ENCODE assay signal across 8 cellular contexts in the genomic region with DNA sequence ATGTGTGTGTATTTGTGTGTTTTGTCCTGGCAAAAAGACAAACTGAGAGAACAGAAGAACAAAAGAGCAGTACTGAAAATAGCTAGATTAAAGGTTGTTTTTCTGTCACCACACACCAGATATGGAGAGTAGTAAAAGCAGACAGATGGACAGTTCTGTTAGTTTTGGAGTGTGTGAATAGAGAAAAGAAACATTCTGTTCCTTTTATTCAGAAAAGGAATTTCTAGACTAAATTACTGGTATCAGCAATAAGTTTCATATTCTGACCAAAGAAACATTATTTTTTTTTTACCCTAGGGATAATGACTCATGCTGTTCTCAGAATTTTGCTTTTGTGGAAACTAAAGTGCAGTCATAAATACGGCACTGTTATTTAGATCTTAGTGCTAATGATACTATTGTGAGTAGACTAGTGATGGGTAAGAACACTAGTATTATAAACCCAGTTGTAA. TPM values are rescaled to one million over a fixed set of nuclear protein-coding genes. Genes with fewer than 3 reads are reported as not detected.
DNase-seq lines count a peak whose midpoint lies in the region; ATAC-seq and TF ChIP-seq lines count a peak whose summit lies in the region.

No MANE protein-coding gene starts in this region.

- H3K27me3 ChIP-seq in fibroblast of lung (ENCODE audit: control insufficient read depth, insufficient read depth, low read length), result no peaks in the 10 kb centered on the region
- no peaks in the 10 kb centered on the region for H3K27me3 ChIP-seq in subcutaneous abdominal adipose tissue (ENCODE audit: control insufficient read depth in 5 of 5, insufficient read depth in 4 of 5, low read length in 5 of 5)

- no peak overlapping the region for H3K9ac ChIP-seq in fibroblast of lung (ENCODE audit: insufficient read depth, low read length)
- H3K9ac ChIP-seq in subcutaneous abdominal adipose tissue (ENCODE audit: low read length in 5 of 5), result peak overlapping the region in 1 of 5 donors; percentile 32

- H3K79me2 ChIP-seq in fibroblast of lung (ENCODE audit: control insufficient read depth, insufficient read depth, low read length), result peaks cover 17% of the 10 kb centered on the region

- H3K27ac ChIP-seq in fibroblast of lung (ENCODE audit: insufficient read depth, low read length), result peak overlapping the region; percentile 58
- peak overlapping the region; percentile 77 for H3K27ac ChIP-seq in subcutaneous abdominal adipose tissue (ENCODE audit: low read depth, low read length)

- peak; percentile 64 for ATAC-seq in GM21526 (IDR thresholded peaks at IDR 0.05; ENCODE audit: low FRiP score, unreplicated experiment)

- peak overlapping the region in 1 of 4 experiments; percentile 15 for H3K4me3 ChIP-seq in fibroblast of lung (replicated peaks in 1 of 4; ENCODE audit: control extremely low read depth in 1 of 4, insufficient read depth in 1 of 4, low read depth in 3 of 4, low read length in 4 of 4)
- H3K4me3 ChIP-seq in subcutaneous abdominal adipose tissue (ENCODE audit: low read depth in 1 of 5, low read length in 5 of 5), result no peak overlapping the region

- peak overlapping the region; percentile 77 for H3K4me2 ChIP-seq in fibroblast of lung (ENCODE audit: extremely low read depth, insufficient read depth, low read length)

- H3K9me3 ChIP-seq in fibroblast of lung (ENCODE audit: control insufficient read depth, insufficient read depth, low read depth, low read length), result no peaks in the 10 kb centered on the region
- no peaks in the 10 kb centered on the region for H3K9me3 ChIP-seq in subcutaneous abdominal adipose tissue (ENCODE audit: control insufficient read depth in 5 of 5, low read length in 5 of 5)

- H3K4me1 ChIP-seq in fibroblast of lung (ENCODE audit: control insufficient read depth, extremely low read depth, insufficient read depth, low read length), result peaks cover 14% of the 10 kb centered on the region
- H3K4me1 ChIP-seq in subcutaneous abdominal adipose tissue (ENCODE audit: control insufficient read depth in 5 of 5, insufficient read depth in 5 of 5, low read length in 5 of 5), result peaks cover 2 to 61% (median 44%) of the 10 kb centered on the region in 5 donors

- TF ChIP-seq CTCF in fibroblast of lung (conservative IDR thresholded peaks at IDR 0.05 in 1 of 2, IDR thresholded peaks at IDR 0.05 in 1 of 2; ENCODE audit: low read depth in 1 of 2, low read length in 2 of 2), result no peak

- no peaks in the 10 kb centered on the region for H3K36me3 ChIP-seq in fibroblast of lung (ENCODE audit: control insufficient read depth, insufficient read depth, low read length)
- H3K36me3 ChIP-seq in subcutaneous abdominal adipose tissue (ENCODE audit: control insufficient read depth in 5 of 5, insufficient read depth in 5 of 5, low read length in 5 of 5), result no peaks in the 10 kb centered on the region

- DNase-seq in COLO829 (ENCODE audit: low spot score), result peak; percentile 72
- peak; percentile 70 for DNase-seq in M059J (ENCODE audit: low read depth)
- peak; percentile 62 to 85 for DNase-seq in fibroblast of lung (ENCODE audit: low read depth in 2 of 2)
- no peak for DNase-seq in activated naive CD4-positive, alpha-beta T cell treated with Interleukin-2 at 50 U/mL for 16 hours
- no peak for DNase-seq in NCI-H748 treated with DMSO at 0.1 percent for 48 hours (lab: John Stamatoyannopoulos, UW)
- DNase-seq in DMS153 (lab: John Stamatoyannopoulos, UW), result no peak

- H2AFZ ChIP-seq in fibroblast of lung (ENCODE audit: low read length), result no peak overlapping the region

- no peaks in the 10 kb centered on the region for H4K20me1 ChIP-seq in fibroblast of lung (ENCODE audit: control insufficient read depth, extremely low read depth, insufficient read depth, low read length)

RNA-seq across cellular contexts. Expression of a gene that starts 32.9 kb away (rescaled TPM):
- 21.7 and 34.1 TPM in 2 replicates for total RNA-seq in M059J (2014; rRNA removed; shearing (Covaris generic))
- total RNA-seq in fibroblast of lung, result 24.7 and 28.9 TPM in 2 replicates
- 14.6 and 20.8 TPM in 2 replicates for polyA plus RNA-seq in fibroblast of lung
- polyA plus RNA-seq in fibroblast of lung (2012), result 12.1 and 16.1 TPM in 2 replicates
- polyA minus RNA-seq in fibroblast of lung (ENCODE audit: low replicate concordance), result 1.8 and 3.4 TPM in 2 replicates

Comparison
In these comparisons a context has a peak if more than half of its experiments do, and no peak if none do; other contexts are left out.
1. DNase-seq: peak in COLO829 (single experiment), M059J (single experiment) and fibroblast of lung (2 of 2); none in activated naive CD4-positive, alpha-beta T cell treated with Interleukin-2 at 50 U/mL for 16 hours (single experiment), NCI-H748 treated with DMSO at 0.1 percent for 48 hours (single experiment) and DMS153 (single experiment).